ENCODE assay signal across 2 cellular contexts in the genomic region with DNA sequence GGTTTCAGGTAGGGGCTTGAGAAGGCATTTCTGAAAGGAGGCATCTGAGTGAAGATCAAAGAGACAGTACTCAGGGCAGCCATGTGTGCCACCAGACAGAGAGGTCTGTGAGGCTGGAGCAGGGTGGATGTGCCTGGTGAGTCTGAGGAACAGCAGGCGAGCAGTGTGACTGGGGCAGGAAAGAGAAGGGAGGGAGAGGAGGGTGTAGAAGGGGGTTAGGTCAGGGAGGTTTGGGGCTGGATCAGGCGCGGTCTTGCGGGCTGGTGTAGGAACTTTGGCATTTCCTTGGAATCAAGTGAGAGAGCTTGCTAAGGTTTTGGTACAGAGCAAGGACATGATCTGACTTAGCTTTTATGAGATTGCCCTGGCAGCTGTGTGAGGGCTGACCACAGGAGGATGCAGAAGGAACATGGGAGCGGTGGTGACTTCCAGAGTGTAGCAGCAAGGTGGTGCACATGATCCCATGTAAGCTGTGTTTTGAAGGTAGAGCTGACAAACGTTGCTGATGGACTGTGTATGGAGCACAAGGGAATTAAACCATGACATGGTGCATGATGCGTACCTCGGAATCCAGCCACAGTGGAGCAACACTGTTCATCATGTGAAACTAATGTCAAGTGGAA.
TF ChIP-seq lines count a peak whose summit lies in the region.

No MANE protein-coding gene starts in this region.

TF ChIP-seq in IMR-90, 13 proteins besides CTCF, POLR2A, EP300 and RAD21:
- no peak for TF ChIP-seq CHD1 (IDR thresholded peaks at IDR 0.05; ENCODE audit: low read depth, low read length)
- no peak for TF ChIP-seq FOS (IDR thresholded peaks at IDR 0.05; ENCODE audit: low read depth, low read length)
- no peak for TF ChIP-seq MXI1 (IDR thresholded peaks at IDR 0.05; ENCODE audit: borderline replicate concordance, low read depth, low read length)

TF ChIP-seq in H1, 55 proteins besides CTCF, POLR2A, EP300 and RAD21:
- TF ChIP-seq RFX5 (IDR thresholded peaks at IDR 0.05; ENCODE audit: borderline replicate concordance, low read depth, low read length) (no peak), TAF1 (IDR thresholded peaks at IDR 0.05; ENCODE audit: low read depth, low read length) (no peak), SAP30 (IDR thresholded peaks at IDR 0.05; ENCODE audit: insufficient read depth, insufficient replicate concordance, low read length) (no peak), TBP (IDR thresholded peaks at IDR 0.05; ENCODE audit: low read depth, low read length) (no peak)
